ENCODE assay signal across 10 cellular contexts in the genomic region with DNA sequence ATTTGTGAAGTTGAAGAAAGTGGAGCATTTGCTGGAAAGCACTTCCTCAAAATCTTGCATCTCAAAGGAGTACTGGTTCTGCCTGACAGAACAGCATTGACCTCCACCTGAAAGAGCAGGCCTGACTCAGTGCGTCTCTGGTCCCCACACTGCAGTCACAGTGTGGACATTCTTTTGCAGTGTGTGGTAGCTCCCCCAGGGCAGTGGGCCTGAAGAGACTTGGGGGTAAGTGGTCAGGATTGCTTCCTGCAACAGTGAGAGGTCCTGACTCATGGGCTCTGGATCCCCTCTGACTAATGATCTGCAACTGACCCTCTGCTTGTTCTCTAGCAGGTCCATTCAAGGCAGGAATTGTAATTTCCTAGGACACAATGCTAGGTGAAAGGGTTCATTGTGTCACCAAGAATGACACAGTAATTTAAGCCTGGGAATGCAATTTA.
DNase-seq lines count a peak whose midpoint lies in the region; ATAC-seq and TF ChIP-seq lines count a peak whose summit lies in the region.
"Had no signal": no experiment of that assay in that cellular context is flagged by ENCODE, and none has a peak within 500 bp of the region (broad histone marks: within the 10 kb centered on the region; RNA-seq: fewer than 3 reads in every experiment).

No MANE protein-coding gene starts in this region.

- H3K36me3 ChIP-seq in vagina, result no peaks in the 10 kb centered on the region

- no peak overlapping the region for H3K4me3 ChIP-seq in fibroblast of the aortic adventitia (ENCODE audit: low read depth, low read length)
- no peak overlapping the region for H3K4me3 ChIP-seq in vagina

- H3K4me1 ChIP-seq in vagina, result peaks cover 15% of the 10 kb centered on the region

- TF ChIP-seq CTCF in fibroblast of the aortic adventitia (IDR thresholded peaks at IDR 0.05; ENCODE audit: insufficient read depth, low read length), result no peak
- TF ChIP-seq CTCF in vagina (IDR thresholded peaks at IDR 0.05), result no peak

- no peaks in the 10 kb centered on the region for H3K27me3 ChIP-seq in vagina

- DNase-seq in GM03348 (ENCODE audit: low spot score) (peak; percentile 33), HT1080 (ENCODE audit: low read depth) (peak; percentile 99), fibroblast of the aortic adventitia (ENCODE audit: low read depth) (peak; percentile 47), epidermal melanocyte (ENCODE audit: insufficient read length, low spot score) (no peak), vagina (ENCODE audit: extremely low spot score in 2 of 2) (no peak), putamen (ENCODE audit: low spot score) (no peak), T-helper 9 cell (no peak)
- DNase-seq: DND-41, NCI-H2029 had no signal

- no peak for TF ChIP-seq POLR2A in vagina (IDR thresholded peaks at IDR 0.05)

- ATAC-seq in GM21825 (IDR thresholded peaks at IDR 0.05; ENCODE audit: unreplicated experiment), result peak; percentile 50

- no peaks in the 10 kb centered on the region for H3K9me3 ChIP-seq in vagina

- intact Hi-C loops in vagina (cut with DNase I), result no loop called here

- H3K27ac ChIP-seq in vagina, result no peak overlapping the region

Comparison
In these comparisons a context has a peak if more than half of its experiments do, and no peak if none do; other contexts are left out.
1. DNase-seq: peak in GM03348 (single experiment), HT1080 (single experiment) and fibroblast of the aortic adventitia (single experiment); none in epidermal melanocyte (single experiment), vagina (0 of 2), putamen (single experiment) and T-helper 9 cell (single experiment).